In genomic region chr6:89580997-89581666, GRCh38 we compare ENCODE assay signal across 29 cellular contexts. TPM values are rescaled to one million over a fixed set of nuclear protein-coding genes. Genes with fewer than 3 reads are reported as not detected.
DNase-seq lines count a peak whose midpoint lies in the region; ATAC-seq, FAIRE-seq and TF ChIP-seq lines count a peak whose summit lies in the region.
"Had no signal": no experiment of that assay in that cellular context is flagged by ENCODE, and none has a peak within 500 bp of the region (broad histone marks: within the 10 kb centered on the region; RNA-seq: fewer than 3 reads in every experiment).

No MANE protein-coding gene starts in this region.

- POLR2A ChIA-PET in HepG2 (lab: Yijun Ruan, JAX) = no interaction called here

- H3K27ac ChIP-seq in HepG2 (ENCODE audit: extremely low read length, insufficient read depth, low read length) = no peak overlapping the region
- H3K27ac ChIP-seq: body of pancreas, left lung, pancreas, skin epidermis, upper lobe of left lung had no signal

- FAIRE-seq in HepG2 (lab: Jason Lieb, UNC) = no peak
- FAIRE-seq: GM18507, GM19239, pancreas had no signal

- TF ChIP-seq RAD21 in HepG2 (CRISPR knock-in tag; IDR thresholded peaks at IDR 0.05) = no peak

- no TSS peak for BruUV-seq in HepG2 (replicated peaks; lab: Mats Ljungman, UMichigan)

- H3K4me3 ChIP-seq in H7 (ENCODE audit: insufficient read depth, low read depth, low read length) = no peak overlapping the region
- H3K4me3 ChIP-seq in HepG2 (replicated peaks in 1 of 3; ENCODE audit: insufficient read depth in 1 of 3, low read depth in 2 of 3, low read length in 3 of 3) = no peak overlapping the region
- H3K4me3 ChIP-seq in MG63 = no peak overlapping the region
- H3K4me3 ChIP-seq: body of pancreas, left lung, pancreas, skin epidermis, upper lobe of left lung had no signal

- peak; percentile 60 for ATAC-seq in HepG2
- ATAC-seq: body of pancreas; esophagus mucosa; left lung; pancreas; PC-3; SK-N-SH treated with all-trans-retinoic acid at 6 μM for 48 hours; stimulated activated naive B cell treated with anti-CD40 and anti-IgM and Interleukin-4, amounts not matched to agents 10 μg/mL and 1 μg/mL and 100 μg/mL, for 72 hours had no signal

- H3K4me2 ChIP-seq in HepG2 (ENCODE audit: low read depth, low read length) = no peak overlapping the region

- CTCF ChIA-PET in HepG2 (lab: Yijun Ruan, JAX; ENCODE audit: low intra/inter-chr PET ratio, low total read pairs) = no interaction called here

- in situ Hi-C loops in HepG2 (cut with HindIII; ENCODE audit: extremely low pct_ligation_motif_present, low pct_unique_long_range_greater_than_20kb) = no loop called here

- H3K9me3 ChIP-seq in HepG2 (ENCODE audit: low read length) (no peaks in the 10 kb centered on the region), MG63 (no peaks in the 10 kb centered on the region)
- H3K9me3 ChIP-seq: body of pancreas, left lung, pancreas, upper lobe of left lung had no signal

- H3K79me2 ChIP-seq in HepG2 (ENCODE audit: insufficient read depth, low read length) = no peaks in the 10 kb centered on the region

- H2AFZ ChIP-seq in HepG2 (ENCODE audit: low read length) = no peak overlapping the region

- 56% methylated on average over 3 of the region's 3 CpGs for WGBS in HepG2 (ENCODE audit: low lambda C conversion rate)

- TF ChIP-seq CTCF in HepG2 (CRISPR knock-in tag; IDR thresholded peaks at IDR 0.05) = no peak

- TF ChIP-seq EP300 in HepG2 (IDR thresholded peaks at IDR 0.05; ENCODE audit: low read depth in 2 of 2, low read length in 2 of 2) (no peak), HepG2 (CRISPR knock-in tag; IDR thresholded peaks at IDR 0.05; ENCODE audit: borderline replicate concordance) (no peak)

- H3K36me3 ChIP-seq in H7 (replicated peaks; ENCODE audit: control insufficient read depth, insufficient read depth, low read length) (no peaks in the 10 kb centered on the region), HepG2 (replicated peaks in 1 of 2; ENCODE audit: control insufficient read depth in 1 of 2, insufficient read depth in 2 of 2, low read length in 2 of 2) (no peaks in the 10 kb centered on the region), MG63 (no peaks in the 10 kb centered on the region)
- H3K36me3 ChIP-seq: left lung, pancreas, upper lobe of left lung had no signal

- H4K20me1 ChIP-seq in HepG2 (ENCODE audit: insufficient read depth, low read length) = no peaks in the 10 kb centered on the region

- intact Hi-C loops in HepG2 (cut with micrococcal nuclease; ENCODE audit: unreplicated experiment) (no loop called here), posterior vena cava (cut with DNase I) (no loop called here)

- H3K27me3 ChIP-seq in H7 (ENCODE audit: control insufficient read depth, insufficient read depth, low read length) = no peaks in the 10 kb centered on the region
- H3K27me3 ChIP-seq in HepG2 (ENCODE audit: control insufficient read depth in 1 of 2, insufficient read depth in 2 of 2, low read length in 2 of 2) = peaks cover 0 to 1% of the 10 kb centered on the region in 2 experiments; a peak in 1 of 5 replicates
- H3K27me3 ChIP-seq in MG63 = no peaks in the 10 kb centered on the region
- H3K27me3 ChIP-seq: body of pancreas, left lung, pancreas, upper lobe of left lung had no signal

- DNase-seq in NCI-H748 (lab: John Stamatoyannopoulos, UW; ENCODE audit: unreplicated experiment) (peak; percentile 22), NCI-H748 treated with DMSO at 0.1 percent for 48 hours (lab: John Stamatoyannopoulos, UW) (no peak), H7 (peak; percentile 18), NCI-H2196 treated with DMSO at 0.1 percent for 48 hours (lab: John Stamatoyannopoulos, UW; ENCODE audit: unreplicated experiment) (peak; percentile 32), HepG2 (ENCODE audit: low spot score) (no peak), posterior vena cava (ENCODE audit: low spot score) (no peak), MG63 (no peak)
- DNase-seq: activated CD4-positive, alpha-beta memory T cell treated with anti-CD3 and anti-CD28 coated beads, Interleukin-2, amount 10 ng/mL, durations not matched to agents 7 days and 5 days; activated naive CD4-positive, alpha-beta T cell treated with anti-CD3 and anti-CD28 coated beads for 36 hours; body of pancreas; cerebellar nuclear complex; dermis blood vessel endothelial cell; glutamatergic neuron; GOT3; left lung; mesenchymal stem cell; NCI-H2081 treated with DMSO at 0.1 percent for 48 hours; NK-92 treated with Interleukin-12 subunit alpha and Interleukin-12 subunit beta, amount 100 ng/mL, for 24 hours; pancreas; PC-3; retina; stimulated activated naive B cell treated with anti-CD40 and anti-IgM and Interleukin-4, amounts not matched to agents 10 μg/mL and 1 μg/mL and 100 μg/mL, for 72 hours; T-helper 2 cell; upper lobe of left lung had no signal

- no peak overlapping the region for H3K9ac ChIP-seq in HepG2 (ENCODE audit: insufficient read depth, low read depth, low read length)

- TF ChIP-seq POLR2A in HepG2 (IDR thresholded peaks at IDR 0.05; ENCODE audit: insufficient read depth in 1 of 2, low read depth in 2 of 2, low read length in 2 of 2) = no peak

- no peaks in the 10 kb centered on the region for H3K4me1 ChIP-seq in HepG2 (ENCODE audit: insufficient read depth, low read length)
- H3K4me1 ChIP-seq: body of pancreas, left lung, pancreas, upper lobe of left lung had no signal

TF ChIP-seq in HepG2, 621 proteins besides CTCF, POLR2A, EP300 and RAD21:
- TF ChIP-seq ZNF253 (CRISPR knock-in tag; IDR thresholded peaks at IDR 0.05; ENCODE audit: borderline replicate concordance) (no peak), RFXAP (CRISPR knock-in tag; IDR thresholded peaks at IDR 0.05; ENCODE audit: borderline replicate concordance) (no peak), ZNF687 (CRISPR knock-in tag; IDR thresholded peaks at IDR 0.05) (no peak), ZFAT (CRISPR knock-in tag; conservative IDR thresholded peaks at IDR 0.05) (no peak), AGO2 (optimal IDR thresholded peaks at IDR 0.05; ENCODE audit: low read depth, low read length) (no peak), ZNF713 (CRISPR knock-in tag; IDR thresholded peaks at IDR 0.05) (no peak), MXD4 (CRISPR knock-in tag; IDR thresholded peaks at IDR 0.05) (no peak), TMF1 (CRISPR knock-in tag; IDR thresholded peaks at IDR 0.05; ENCODE audit: low read depth) (no peak), ZBTB42 (CRISPR knock-in tag; IDR thresholded peaks at IDR 0.05) (no peak), SMARCE1 (IDR thresholded peaks at IDR 0.05; ENCODE audit: borderline replicate concordance) (no peak), FLYWCH1 (CRISPR knock-in tag; IDR thresholded peaks at IDR 0.05) (no peak)

RNA-seq across cellular contexts. Expression of gene LYRM2, which starts 57.4 kb away (rescaled TPM):
- total RNA-seq in H7 (2014; rRNA removed; shearing (Covaris generic)) = 5.1 and 5.8 TPM in 2 replicates
- 32.6 and 49.5 TPM in 2 replicates for total RNA-seq in HepG2 (2016; rRNA removed; fragmentation: Illumina TruSeq; extraction: Trizol)
- 4.4 and 4.6 TPM in 2 replicates for total RNA-seq in HepG2 (2016; cell fraction: cytosol; rRNA removed; fragmentation: Illumina TruSeq; extraction: Trizol; ENCODE audit: low read depth)
- 36.8 and 55.7 TPM in 2 replicates for total RNA-seq in HepG2 (2016; cell fraction: insoluble cytoplasmic fraction; rRNA removed; fragmentation: Illumina TruSeq; extraction: Trizol)
- 13.9 and 16.0 TPM in 2 replicates for total RNA-seq in HepG2 (2016; cell fraction: membrane; rRNA removed; fragmentation: Illumina TruSeq; extraction: Trizol)
- 12.6 and 14.8 TPM in 2 replicates for total RNA-seq in HepG2 (2016; cell fraction: nucleus; rRNA removed; fragmentation: Illumina TruSeq; extraction: Trizol)
- polyA plus RNA-seq in HepG2 (2011; rRNA removed) = 13.8 and 17.8 TPM in 2 replicates
- 6.0 and 13.6 TPM in 2 replicates for polyA plus RNA-seq in HepG2 (2011; cell fraction: cytosol; rRNA removed)
- 1.4 and 3.4 TPM in 2 replicates for polyA plus RNA-seq in HepG2 (2011; cell fraction: nucleus; rRNA removed)
- polyA plus RNA-seq in HepG2 (2012) = 16.6 and 20.8 TPM in 2 replicates
- polyA plus RNA-seq in HepG2 (2016; cell fraction: cytosol; fragmentation: Illumina TruSeq; extraction: Trizol; ENCODE audit: low read depth) = 5.1 and 6.1 TPM in 2 replicates
- polyA plus RNA-seq in HepG2 (2016; cell fraction: insoluble cytoplasmic fraction; fragmentation: Illumina TruSeq; extraction: Trizol; ENCODE audit: low read depth) = 42.1 and 46.1 TPM in 2 replicates
- 11.1 and 12.2 TPM in 2 replicates for polyA plus RNA-seq in HepG2 (2016; cell fraction: membrane; fragmentation: Illumina TruSeq; extraction: Trizol; ENCODE audit: low read depth)
- polyA plus RNA-seq in HepG2 (2016; cell fraction: nucleus; fragmentation: Illumina TruSeq; extraction: Trizol; ENCODE audit: insufficient read depth, low read depth) = 20.0 and 21.2 TPM in 2 replicates
- polyA minus RNA-seq in HepG2 (2011; rRNA and poly(A)+ RNA removed; ENCODE audit: low replicate concordance) = 2.4 and 4.3 TPM in 2 replicates
- 8.7 and 10.6 TPM in 2 replicates for polyA minus RNA-seq in HepG2 (2011; cell fraction: cytosol; rRNA and poly(A)+ RNA removed)
- 9.5 and 12.7 TPM in 2 replicates for polyA minus RNA-seq in HepG2 (2011; cell fraction: nucleus; rRNA and poly(A)+ RNA removed)
- 10 to 100 TPM; 34.1 to 34.3 TPM for total RNA-seq in posterior vena cava
- total RNA-seq in MG63 (2014; rRNA removed; shearing (Covaris generic); ENCODE audit: low replicate concordance) = 7.1 and 28.4 TPM in 2 replicates

Comparison
In these comparisons a context has a peak if more than half of its experiments do, and no peak if none do; other contexts are left out.
1. DNase-seq: peak in NCI-H748 (single experiment), H7 (single experiment) and NCI-H2196 treated with DMSO at 0.1 percent for 48 hours (single experiment); none in NCI-H748 treated with DMSO at 0.1 percent for 48 hours (single experiment), HepG2 (single experiment), posterior vena cava (single experiment) and MG63 (single experiment).